ENCODE assay signal across 1 cellular context in genomic region chr9:130608554-130609122, GRCh38.
TF ChIP-seq lines count a peak whose summit lies in the region.

No MANE protein-coding gene starts in this region.

TF ChIP-seq in HepG2, 621 proteins besides CTCF, POLR2A, EP300 and RAD21:
- TF ChIP-seq FOXK1 (CRISPR knock-in tag; IDR thresholded peaks at IDR 0.05; ENCODE audit: borderline replicate concordance, low read depth) (no peak), SOX5 (CRISPR knock-in tag; IDR thresholded peaks at IDR 0.05; ENCODE audit: borderline replicate concordance) (peak; percentile 77; the same call in 1 of the 2 replicates), MAFK (conservative IDR thresholded peaks at IDR 0.05 in 1 of 2, IDR thresholded peaks at IDR 0.05 in 1 of 2; ENCODE audit: low read length in 2 of 2) (peak in 1 of 2 experiments; percentile 11; a peak in 1 of 4 replicates), SOX6 (IDR thresholded peaks at IDR 0.05) (no peak), SOX6 (CRISPR knock-in tag; IDR thresholded peaks at IDR 0.05) (peak; percentile 77), GATAD2A (CRISPR knock-in tag; IDR thresholded peaks at IDR 0.05) (0 out of 2 replicates have a peak, but pooled peaks have one; percentile 47), E2F5 (CRISPR knock-in tag; conservative IDR thresholded peaks at IDR 0.05) (no peak), ZNF710 (CRISPR knock-in tag; IDR thresholded peaks at IDR 0.05; ENCODE audit: borderline replicate concordance) (0 out of 2 replicates have a peak, but pooled peaks have one; percentile 24), ONECUT2 (CRISPR knock-in tag; IDR thresholded peaks at IDR 0.05) (peak; percentile 70; the same call in 1 of the 2 replicates), SOX13 (IDR thresholded peaks at IDR 0.05) (no peak), SOX13 (CRISPR knock-in tag; conservative IDR thresholded peaks at IDR 0.05 in 1 of 2, IDR thresholded peaks at IDR 0.05 in 1 of 2) (peak in 1 of 2 experiments; percentile 91; a peak in 2 of 4 replicates)
